21 cellular contexts compared by ENCODE assay signal in genomic region chr5:129069316-129069715, GRCh38.
DNase-seq lines count a peak whose midpoint lies in the region; ATAC-seq and FAIRE-seq lines count a peak whose summit lies in the region.
"Had no signal": no experiment of that assay in that cellular context is flagged by ENCODE, and none has a peak within 500 bp of the region (broad histone marks: within the 10 kb centered on the region; RNA-seq: fewer than 3 reads in every experiment).

No MANE protein-coding gene starts in this region.

- ATAC-seq in GM18517 (IDR thresholded peaks at IDR 0.05; ENCODE audit: unreplicated experiment) (peak; percentile 80), GM21390 (IDR thresholded peaks at IDR 0.05; ENCODE audit: unreplicated experiment) (peak; percentile 81), HG02938 (IDR thresholded peaks at IDR 0.05; ENCODE audit: unreplicated experiment) (peak; percentile 68), HG02970 (IDR thresholded peaks at IDR 0.05; ENCODE audit: low FRiP score, unreplicated experiment) (no peak)
- ATAC-seq: lower lobe of right lung had no signal

- no peak for FAIRE-seq in GM19239 (lab: Jason Lieb, UNC)
- FAIRE-seq: small intestine had no signal

- DNase-seq in NCI-H526 (lab: John Stamatoyannopoulos, UW) (peak; percentile 81), NCI-H1436 (lab: John Stamatoyannopoulos, UW) (no peak), GM19239 (ENCODE audit: insufficient read length, low spot score) (no peak), AG08396 (ENCODE audit: low spot score) (no peak)
- DNase-seq: ACHN; activated CD8-positive, alpha-beta memory T cell treated with anti-CD3 and anti-CD28 coated beads, Interleukin-2, amount 50 U/mL, for 48 hours; activated gamma-delta T cell treated with Interleukin-2 at 50 U/mL for 16 hours; DMS153; GF-D8; Kasumi-1; lower lobe of right lung; NCI-H1092; NCI-H2107; NCI-H524 treated with DMSO at 0.1 percent for 48 hours; small intestine; stimulated activated CD4-positive, alpha-beta T cell treated with anti-CD3 and anti-CD28 coated beads, Interleukin-4, amount 100 ng/mL, for 4 hours; uterus had no signal

Comparison
In these comparisons a context has a peak if more than half of its experiments do, and no peak if none do; other contexts are left out.
1. DNase-seq: peak in NCI-H526 (2 of 2); none in NCI-H1436 (single experiment), GM19239 (single experiment) and AG08396 (single experiment).